Comparison of ENCODE assay signal across 10 cellular contexts in the genomic region with DNA sequence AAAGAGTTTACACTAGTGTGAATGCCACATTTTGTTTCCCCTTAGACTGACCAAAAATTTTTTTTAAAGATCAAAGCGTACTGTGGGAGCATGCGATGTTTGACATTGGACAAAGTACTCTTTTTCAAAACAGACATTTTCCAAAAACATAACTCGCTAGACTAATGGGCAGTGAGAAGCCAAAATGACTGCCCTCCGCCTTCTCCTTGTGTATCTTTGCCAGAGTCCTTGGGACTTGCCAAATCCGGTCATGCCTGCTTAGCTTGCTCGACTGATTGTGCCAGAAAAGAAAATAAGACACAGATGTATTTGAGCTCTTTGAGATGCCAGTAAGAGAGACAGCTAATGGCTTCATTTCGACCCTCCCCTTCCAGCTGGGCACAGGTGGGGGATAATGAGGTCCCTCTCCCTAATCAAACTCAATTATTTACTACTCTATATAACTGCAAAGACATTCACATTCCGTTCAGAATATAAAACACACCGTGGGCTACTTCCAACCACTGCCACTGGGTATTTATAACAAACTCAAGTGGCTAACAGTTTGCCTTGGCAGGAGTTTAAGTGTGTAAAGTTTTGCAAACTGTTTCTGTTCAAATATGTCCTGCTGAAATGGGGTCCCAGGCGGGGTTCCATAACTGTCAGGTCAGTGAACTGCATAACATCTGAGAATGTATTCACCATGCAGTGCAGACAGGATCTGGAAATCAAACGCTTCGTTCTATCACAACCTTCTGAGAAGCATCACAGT.
A peak's percentile ranks its signal among the peaks of the same experiment; 100 is the strongest.
DNase-seq lines count a peak whose midpoint lies in the region; ATAC-seq and TF ChIP-seq lines count a peak whose summit lies in the region.
"Had no signal": no experiment of that assay in that cellular context is flagged by ENCODE, and none has a peak within 500 bp of the region (broad histone marks: within the 10 kb centered on the region; RNA-seq: fewer than 3 reads in every experiment).

No MANE protein-coding gene starts in this region.

- TF ChIP-seq RAD21 in Ishikawa (IDR thresholded peaks at IDR 0.05; ENCODE audit: low read depth): no peak

- peaks cover 0 to 38% (median 12%) of the 10 kb centered on the region in 6 donors for H3K4me1 ChIP-seq in spleen

- no peak for TF ChIP-seq EP300 in Ishikawa (IDR thresholded peaks at IDR 0.05; ENCODE audit: borderline replicate concordance)

- ATAC-seq in left colon: peak; percentile 16
- ATAC-seq in GM18861 (IDR thresholded peaks at IDR 0.05; ENCODE audit: unreplicated experiment): no peak
- ATAC-seq in activated CD4-positive, CD25-positive, alpha-beta regulatory T cell treated with anti-CD3 and anti-CD28 coated beads, Interleukin-2, amount 50 U/mL, for 24 hours: no peak
- no peak for ATAC-seq in stimulated activated naive B cell treated with anti-CD40 and anti-IgM and Interleukin-4, amounts not matched to agents 10 μg/mL and 1 μg/mL and 100 μg/mL, for 72 hours (replicated peaks)
- ATAC-seq: activated naive CD8-positive, alpha-beta T cell treated with anti-CD3 and anti-CD28 coated beads, Interleukin-2, amount 50 U/mL, for 24 hours had no signal

- no peak overlapping the region for H3K4me3 ChIP-seq in spleen

- H3K9me3 Mint-ChIP-seq in stimulated activated naive B cell treated with anti-CD40 and anti-IgM and Interleukin-4, amounts not matched to agents 10 μg/mL and 1 μg/mL and 100 μg/mL, for 72 hours: no peaks in the 10 kb centered on the region
- H3K9me3 Mint-ChIP-seq: activated CD4-positive, alpha-beta T cell treated with anti-CD3 and anti-CD28 coated beads, Interleukin-2, amount 10 ng/mL, durations not matched to agents 7 days and 5 days; activated naive CD8-positive, alpha-beta T cell treated with anti-CD3 and anti-CD28 coated beads, Interleukin-2, amount 50 U/mL, for 24 hours had no signal

- H3K27me3 Mint-ChIP-seq in stimulated activated naive B cell treated with anti-CD40 and anti-IgM and Interleukin-4, amounts not matched to agents 10 μg/mL and 1 μg/mL and 100 μg/mL, for 72 hours: no peaks in the 10 kb centered on the region
- H3K27me3 Mint-ChIP-seq: activated CD4-positive, alpha-beta T cell treated with anti-CD3 and anti-CD28 coated beads, Interleukin-2, amount 10 ng/mL, durations not matched to agents 7 days and 5 days; activated naive CD8-positive, alpha-beta T cell treated with anti-CD3 and anti-CD28 coated beads, Interleukin-2, amount 50 U/mL, for 24 hours had no signal

- WGBS in spleen, 5 donors: 59 to 79% (median 75%) methylated on average over 12 of the region's 12 CpGs

- intact Hi-C loops in left colon (cut with DNase I, micrococcal nuclease) (loop anchor here in 1 of 2 donors (10.0 kb wide), 1 partner anchor 195 kb away; a partner anchor contains a TSS), spleen (cut with DNase I; ENCODE audit: low total_unique reads) (loop anchor here (10.0 kb wide), 1 partner anchor 85 kb away; no protein-coding TSS in a partner anchor)

- TF ChIP-seq POLR2A in spleen (IDR thresholded peaks at IDR 0.05): no peak

- peaks cover 1 to 7% of the 10 kb centered on the region in 2 donors for H3K4me1 Mint-ChIP-seq in stimulated activated naive B cell treated with anti-CD40 and anti-IgM and Interleukin-4, amounts not matched to agents 10 μg/mL and 1 μg/mL and 100 μg/mL, for 72 hours
- H3K4me1 Mint-ChIP-seq: activated CD4-positive, alpha-beta T cell treated with anti-CD3 and anti-CD28 coated beads, Interleukin-2, amount 10 ng/mL, durations not matched to agents 7 days and 5 days; activated naive CD8-positive, alpha-beta T cell treated with anti-CD3 and anti-CD28 coated beads, Interleukin-2, amount 50 U/mL, for 24 hours had no signal

- TF ChIP-seq CTCF in spleen (IDR thresholded peaks at IDR 0.05 in 8 of 11, conservative IDR thresholded peaks at IDR 0.05 in 3 of 11): no peak

- H3K4me3 Mint-ChIP-seq in stimulated activated naive B cell treated with anti-CD40 and anti-IgM and Interleukin-4, amounts not matched to agents 10 μg/mL and 1 μg/mL and 100 μg/mL, for 72 hours: no peak overlapping the region
- H3K4me3 Mint-ChIP-seq: activated CD4-positive, alpha-beta T cell treated with anti-CD3 and anti-CD28 coated beads, Interleukin-2, amount 10 ng/mL, durations not matched to agents 7 days and 5 days; activated naive CD8-positive, alpha-beta T cell treated with anti-CD3 and anti-CD28 coated beads, Interleukin-2, amount 50 U/mL, for 24 hours had no signal

- peaks cover 19 to 23% of the 10 kb centered on the region in 2 donors for H3K36me3 Mint-ChIP-seq in stimulated activated naive B cell treated with anti-CD40 and anti-IgM and Interleukin-4, amounts not matched to agents 10 μg/mL and 1 μg/mL and 100 μg/mL, for 72 hours

- H3K9me3 ChIP-seq in spleen: no peaks in the 10 kb centered on the region

- DNase-seq in cerebellar cortex (ENCODE audit: low spot score) (peak; percentile 91), left colon (peak in 1 of 2 donors; percentile 33), spleen (no peak), NCI-H2107 (lab: John Stamatoyannopoulos, UW) (no peak)
- no peak for DNase-seq in stimulated activated naive B cell treated with anti-CD40 and anti-IgM and Interleukin-4, amounts not matched to agents 10 μg/mL and 1 μg/mL and 100 μg/mL, for 72 hours
- DNase-seq: activated CD4-positive, alpha-beta T cell treated with anti-CD3 and anti-CD28 coated beads, Interleukin-2, amount 10 ng/mL, durations not matched to agents 7 days and 5 days; activated naive CD8-positive, alpha-beta T cell treated with anti-CD3 and anti-CD28 coated beads, Interleukin-2, amount 50 U/mL, for 24 hours had no signal

- no peaks in the 10 kb centered on the region for H3K27me3 ChIP-seq in spleen (replicated peaks in 1 of 7)

- peak overlapping the region in 6 of 8 donors; percentile 7 to 42 (median 38) for H3K27ac ChIP-seq in spleen

- peaks cover 0 to 33% (median 4%) of the 10 kb centered on the region in 6 donors for H3K36me3 ChIP-seq in spleen

- H3K27ac Mint-ChIP-seq in stimulated activated naive B cell treated with anti-CD40 and anti-IgM and Interleukin-4, amounts not matched to agents 10 μg/mL and 1 μg/mL and 100 μg/mL, for 72 hours: no peak overlapping the region
- H3K27ac Mint-ChIP-seq: activated CD4-positive, alpha-beta T cell treated with anti-CD3 and anti-CD28 coated beads, Interleukin-2, amount 10 ng/mL, durations not matched to agents 7 days and 5 days; activated naive CD8-positive, alpha-beta T cell treated with anti-CD3 and anti-CD28 coated beads, Interleukin-2, amount 50 U/mL, for 24 hours had no signal

TF ChIP-seq in Ishikawa, 13 proteins besides CTCF, POLR2A, EP300 and RAD21:
- TF ChIP-seq TCF12 (IDR thresholded peaks at IDR 0.05; ENCODE audit: low read depth): no peak
- TF ChIP-seq TEAD4 (IDR thresholded peaks at IDR 0.05): no peak
- TF ChIP-seq, protein P1, sequence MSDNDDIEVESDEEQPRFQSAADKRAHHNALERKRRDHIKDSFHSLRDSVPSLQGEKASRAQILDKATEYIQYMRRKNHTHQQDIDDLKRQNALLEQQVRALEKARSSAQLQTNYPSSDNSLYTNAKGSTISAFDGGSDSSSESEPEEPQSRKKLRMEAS (IDR thresholded peaks at IDR 0.05): no peak
- TF ChIP-seq NFIC (IDR thresholded peaks at IDR 0.05): peak; percentile 78
